In genomic region chr6:169632841-169633240, GRCh38 we compare ENCODE assay signal across 21 cellular contexts.
"Had no signal": no experiment of that assay in that cellular context is flagged by ENCODE, and none has a peak within 500 bp of the region (broad histone marks: within the 10 kb centered on the region; RNA-seq: fewer than 3 reads in every experiment).

No MANE protein-coding gene starts in this region.

- DNase-seq: colonic mucosa; cortex of kidney; dermis blood vessel endothelial cell; dorsolateral prefrontal cortex; effector CD4-positive, alpha-beta T cell; effector CD8-positive, alpha-beta T cell; effector memory CD4-positive, alpha-beta T cell; effector memory CD8-positive, alpha-beta T cell; endodermal cell; erythroblast; esophagus squamous epithelium; foreskin fibroblast; foreskin keratinocyte; foreskin melanocyte; gastrocnemius medialis; glutamatergic neuron; heart left ventricle; heart right ventricle had no signal

- H3K27ac Mint-ChIP-seq: dendritic cell treated with granulocyte-macrophage colony-stimulating factor and Interleukin-4, amounts not matched to agents 40 ng/mL and 50 ng/mL, for 4 days; effector memory CD8-positive, alpha-beta T cell; endodermal cell had no signal

- H3K27me3 Mint-ChIP-seq: dendritic cell treated with granulocyte-macrophage colony-stimulating factor and Interleukin-4, amounts not matched to agents 40 ng/mL and 50 ng/mL, for 4 days; effector memory CD8-positive, alpha-beta T cell had no signal

- ATAC-seq: effector memory CD8-positive, alpha-beta T cell; esophagus mucosa; foreskin keratinocyte; gastrocnemius medialis; gastroesophageal sphincter; heart left ventricle; heart right ventricle had no signal

- H3K9me3 Mint-ChIP-seq: dendritic cell treated with granulocyte-macrophage colony-stimulating factor and Interleukin-4, amounts not matched to agents 40 ng/mL and 50 ng/mL, for 4 days; effector memory CD8-positive, alpha-beta T cell; endodermal cell had no signal

- H3K4me3 Mint-ChIP-seq: dendritic cell treated with granulocyte-macrophage colony-stimulating factor and Interleukin-4, amounts not matched to agents 40 ng/mL and 50 ng/mL, for 4 days; effector memory CD8-positive, alpha-beta T cell; endodermal cell had no signal

- H3K4me1 Mint-ChIP-seq: endodermal cell had no signal
